33 cellular contexts compared by ENCODE assay signal in genomic region chr18:12569791-12570190, GRCh38.
"Had no signal": no experiment of that assay in that cellular context is flagged by ENCODE, and none has a peak within 500 bp of the region (broad histone marks: within the 10 kb centered on the region; RNA-seq: fewer than 3 reads in every experiment).

No MANE protein-coding gene starts in this region.

- H3K36me3 ChIP-seq: adrenal gland, ascending aorta, cardiac muscle cell had no signal

- H3K27me3 ChIP-seq: adrenal gland, ascending aorta, cardiac muscle cell had no signal

- FAIRE-seq: bronchial epithelial cell, TTC549 had no signal

- H3K27ac ChIP-seq: ascending aorta, cardiac muscle cell, VCaP had no signal

- ATAC-seq: activated CD8-positive, alpha-beta T cell treated with anti-CD3 and anti-CD28 coated beads for 36 hours; activated naive CD4-positive, alpha-beta T cell treated with anti-CD3 and anti-CD28 coated beads, Interleukin-2, amount 50 U/mL, for 72 hours; activated T-cell treated with anti-CD3 and anti-CD28 coated beads, Interleukin-2, amount 50 U/mL, for 4 hours; activated T-cell treated with anti-CD3 and anti-CD28 coated beads, Interleukin-2, amount 50 U/mL, for 72 hours; activated T-helper 17 cell treated with anti-CD3 and anti-CD28 coated beads, Interleukin-2, amount 50 U/mL, for 72 hours had no signal

- DNase-seq: activated B cell treated with CpG ODN at 0.5 μM for 24 hours; activated CD4-positive, alpha-beta memory T cell treated with anti-CD3 and anti-CD28 coated beads for 36 hours; activated CD4-positive, alpha-beta T cell treated with anti-CD3 and anti-CD28 coated beads for 4 hours; activated CD4-positive, alpha-beta T cell treated with anti-CD3 and anti-CD28 coated beads, Interleukin-2, amount 10 ng/mL, durations not matched to agents 24 days and 14 days; activated CD4-positive, alpha-beta T cell treated with anti-CD3 and anti-CD28 coated beads, Interleukin-2, amount 50 U/mL, for 1 hour; activated CD4-positive, alpha-beta T cell treated with anti-CD3 and anti-CD28 coated beads, Interleukin-2, amount 50 U/mL, for 4 hours; activated CD4-positive, CD25-positive, alpha-beta regulatory T cell treated with anti-CD3 and anti-CD28 coated beads, Interleukin-2, amount 50 U/mL, for 72 hours; activated CD8-positive, alpha-beta memory T cell treated with anti-CD3 and anti-CD28 coated beads, Interleukin-2, amount 50 U/mL, for 4 hours; activated CD8-positive, alpha-beta T cell treated with anti-CD3 and anti-CD28 coated beads for 36 hours; activated effector memory CD4-positive, alpha-beta T cell treated with anti-CD3 and anti-CD28 coated beads, Interleukin-2, amount 50 U/mL, for 16 hours; activated gamma-delta T cell treated with Interleukin-2 at 50 U/mL for 16 hours; activated naive CD4-positive, alpha-beta T cell; activated naive CD4-positive, alpha-beta T cell treated with anti-CD3 and anti-CD28 coated beads for 36 hours; activated naive CD4-positive, alpha-beta T cell treated with anti-CD3 and anti-CD28 coated beads, Interleukin-2, amount 50 U/mL, for 16 hours; activated naive CD8-positive, alpha-beta T cell treated with anti-CD3 and anti-CD28 coated beads for 36 hours; activated T-cell treated with anti-CD3 and anti-CD28 coated beads for 4 hours; activated T-cell treated with anti-CD3 and anti-CD28 coated beads, Interleukin-2, amount 50 U/mL, for 1 hour; activated T-cell treated with anti-CD3 and anti-CD28 coated beads, Interleukin-2, amount 50 U/mL, for 4 hours; activated T-cell treated with anti-CD3 and anti-CD28 coated beads, Interleukin-2, amount 50 U/mL, for 72 hours; amniotic stem cell; caudate nucleus; cerebellar nuclear complex; T-helper 1 cell; T-helper 2 cell; T-helper 9 cell had no signal

- H3K4me3 ChIP-seq: adrenal gland, ascending aorta, cardiac muscle cell had no signal

- H3K9me3 ChIP-seq: adrenal gland had no signal

- H3K4me1 ChIP-seq: ascending aorta had no signal
